ENCODE assay signal across 33 cellular contexts in the genomic region with DNA sequence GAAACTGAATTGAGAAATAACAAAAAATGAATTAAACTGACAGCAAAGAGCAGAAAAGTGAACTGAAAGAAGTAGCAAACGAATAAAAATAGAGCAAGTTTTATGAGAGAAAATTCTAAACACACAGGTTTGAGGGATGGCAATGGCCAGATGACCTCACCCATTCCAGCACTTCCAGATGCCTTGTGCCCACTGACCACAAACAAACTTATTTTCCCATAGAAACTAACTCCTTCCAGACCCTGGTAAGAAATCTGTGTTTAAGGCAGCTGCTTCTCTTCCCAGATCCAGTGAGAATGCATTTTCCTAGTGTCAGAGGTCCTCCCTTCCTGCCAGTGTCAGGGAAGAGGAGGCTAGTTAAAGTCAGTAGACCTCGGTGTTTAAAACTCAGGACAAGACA. TPM values are rescaled to one million over a fixed set of nuclear protein-coding genes. Genes with fewer than 3 reads are reported as not detected.
DNase-seq lines count a peak whose midpoint lies in the region; ATAC-seq and TF ChIP-seq lines count a peak whose summit lies in the region.
"Had no signal": no experiment of that assay in that cellular context is flagged by ENCODE, and none has a peak within 500 bp of the region (broad histone marks: within the 10 kb centered on the region; RNA-seq: fewer than 3 reads in every experiment).

No MANE protein-coding gene starts in this region.

- H3K36me3 Mint-ChIP-seq in naive thymus-derived CD4-positive, alpha-beta T cell = no peaks in the 10 kb centered on the region
- H3K36me3 Mint-ChIP-seq: activated naive CD8-positive, alpha-beta T cell treated with anti-CD3 and anti-CD28 coated beads for 36 hours; CD8-positive, alpha-beta T cell; naive B cell; stimulated activated memory B cell treated with anti-CD40 and anti-IgM and Interleukin-4, amounts not matched to agents 10 μg/mL and 1 μg/mL and 100 μg/mL, for 72 hours had no signal

- H3K4me3 Mint-ChIP-seq in naive thymus-derived CD4-positive, alpha-beta T cell = no peak overlapping the region
- H3K4me3 Mint-ChIP-seq: activated CD8-positive, alpha-beta T cell treated with anti-CD3 and anti-CD28 coated beads, Interleukin-2, amount 10 ng/mL, durations not matched to agents 7 days and 5 days; activated naive CD8-positive, alpha-beta T cell treated with anti-CD3 and anti-CD28 coated beads for 36 hours; CD8-positive, alpha-beta T cell; naive B cell; stimulated activated memory B cell treated with anti-CD40 and anti-IgM and Interleukin-4, amounts not matched to agents 10 μg/mL and 1 μg/mL and 100 μg/mL, for 72 hours had no signal

- H2AK9ac ChIP-seq in IMR-90 (replicated peaks; ENCODE audit: low read depth, low read length, poor library complexity) = peak overlapping the region; percentile 23

- no peak overlapping the region for H2BK5ac ChIP-seq in IMR-90 (ENCODE audit: low read depth, low read length, poor library complexity, severe bottlenecking)

- no peak overlapping the region for H3K4me2 ChIP-seq in IMR-90 (ENCODE audit: low read depth, low read length)
- H3K4me2 ChIP-seq: hepatocyte had no signal

- H3K27ac Mint-ChIP-seq in naive thymus-derived CD4-positive, alpha-beta T cell = no peak overlapping the region
- H3K27ac Mint-ChIP-seq: activated CD8-positive, alpha-beta T cell treated with anti-CD3 and anti-CD28 coated beads, Interleukin-2, amount 10 ng/mL, durations not matched to agents 7 days and 5 days; activated naive CD8-positive, alpha-beta T cell treated with anti-CD3 and anti-CD28 coated beads for 36 hours; CD8-positive, alpha-beta T cell; naive B cell; stimulated activated memory B cell treated with anti-CD40 and anti-IgM and Interleukin-4, amounts not matched to agents 10 μg/mL and 1 μg/mL and 100 μg/mL, for 72 hours had no signal

- H4K5ac ChIP-seq in IMR-90 (ENCODE audit: low read depth, low read length) = no peak overlapping the region

- no peak overlapping the region for H3K56ac ChIP-seq in IMR-90 (ENCODE audit: extremely low read depth, insufficient read depth, low read length)

- peak overlapping the region; percentile 1; the same call in 1 of the 2 replicates for H2BK120ac ChIP-seq in IMR-90 (ENCODE audit: low read depth, low read length)

- CTCF ChIA-PET in IMR-90 (lab: Yijun Ruan, JAX) = no interaction called here
- CTCF ChIA-PET in naive thymus-derived CD4-positive, alpha-beta T cell (lab: Charles Lee) = no interaction called here
- CTCF ChIA-PET in A673 (lab: Charles Lee) = no interaction called here

- H3K4ac ChIP-seq in IMR-90 (ENCODE audit: low read depth, low read length) = peak overlapping the region; percentile 2

- no peak for TF ChIP-seq POLR2A in IMR-90 (IDR thresholded peaks at IDR 0.05; ENCODE audit: low read depth, low read length)

- DNase-seq in EH (ENCODE audit: low read depth) (peak; percentile 81), IMR-90 (peak; percentile 17), amniotic epithelial cell (ENCODE audit: low read depth) (peak; percentile 84), renal cortical epithelial cell (ENCODE audit: low read depth) (peak; percentile 6), A673 (ENCODE audit: low spot score) (no peak), foreskin melanocyte (no peak)
- no peak for DNase-seq in naive thymus-derived CD4-positive, alpha-beta T cell
- DNase-seq: activated CD4-positive, alpha-beta T cell treated with anti-CD3 and anti-CD28 coated beads for 1 hour; activated CD8-positive, alpha-beta T cell treated with anti-CD3 and anti-CD28 coated beads, Interleukin-2, amount 10 ng/mL, durations not matched to agents 7 days and 5 days; activated effector memory CD4-positive, alpha-beta T cell treated with Interleukin-2 at 50 U/mL for 16 hours; activated naive CD8-positive, alpha-beta T cell treated with anti-CD3 and anti-CD28 coated beads for 36 hours; activated T-cell treated with anti-CD3 and anti-CD28 coated beads for 4 hours; body of pancreas; CD8-positive, alpha-beta T cell; DMS53; foreskin keratinocyte; H7; mesendoderm; naive B cell; NCI-H1436; NCI-H2107; NCI-H446; nucleus accumbens; retina; SIG-M5; stimulated activated CD4-positive, alpha-beta T cell treated with anti-CD3 and anti-CD28 coated beads, Interleukin-4, amount 100 ng/mL, for 1 hour; T-helper 1 cell; testis had no signal

- no peak overlapping the region for H4K8ac ChIP-seq in IMR-90 (ENCODE audit: low read depth in 2 of 2, low read length in 2 of 2)

- no peaks in the 10 kb centered on the region for H3K79me1 ChIP-seq in IMR-90 (ENCODE audit: low read depth in 1 of 2, low read length in 2 of 2)

- BruUV-seq in IMR-90 (replicated peaks; lab: Mats Ljungman, UMichigan) (no TSS peak), A673 (replicated peaks; lab: Mats Ljungman, UMichigan) (no TSS peak)

- H3K14ac ChIP-seq in IMR-90 (replicated peaks; ENCODE audit: low read depth, low read length) = no peak overlapping the region

- TF ChIP-seq CTCF in IMR-90 (conservative IDR thresholded peaks at IDR 0.05; ENCODE audit: low read depth, low read length) (no peak), A673 (conservative IDR thresholded peaks at IDR 0.05; ENCODE audit: low read depth, low read length) (no peak)

- no peaks in the 10 kb centered on the region for H3K4me1 Mint-ChIP-seq in naive thymus-derived CD4-positive, alpha-beta T cell
- H3K4me1 Mint-ChIP-seq: activated naive CD8-positive, alpha-beta T cell treated with anti-CD3 and anti-CD28 coated beads for 36 hours; naive B cell; stimulated activated memory B cell treated with anti-CD40 and anti-IgM and Interleukin-4, amounts not matched to agents 10 μg/mL and 1 μg/mL and 100 μg/mL, for 72 hours had no signal

- no peak overlapping the region for H2BK15ac ChIP-seq in IMR-90 (ENCODE audit: low read depth, low read length)

- intact Hi-C loops in IMR-90 (cut with micrococcal nuclease) (no loop called here), A673 (cut with micrococcal nuclease; ENCODE audit: unreplicated experiment) (no loop called here)
- intact Hi-C loops in naive thymus-derived CD4-positive, alpha-beta T cell (cut with micrococcal nuclease) = no loop called here

- H2AFZ ChIP-seq in IMR-90 (replicated peaks; ENCODE audit: low read length, poor library complexity) = no peak overlapping the region
- H2AFZ ChIP-seq: hepatocyte had no signal

- dilution Hi-C loops in IMR-90 (cut with HindIII; ENCODE audit: low sequenced_read_pairs, unreplicated experiment) = no loop called here

- no peak for TF ChIP-seq RAD21 in IMR-90 (IDR thresholded peaks at IDR 0.05; ENCODE audit: low read length)

- H3K4me1 ChIP-seq in IMR-90 (ENCODE audit: control insufficient read depth, insufficient read depth, low read length) = no peaks in the 10 kb centered on the region
- H3K4me1 ChIP-seq in naive thymus-derived CD4-positive, alpha-beta T cell (ENCODE audit: control insufficient read depth in 2 of 2, insufficient read depth in 2 of 2, low read length in 2 of 2) = no peaks in the 10 kb centered on the region
- H3K4me1 ChIP-seq in A673 (ENCODE audit: insufficient read depth, low read length, poor library complexity, severe bottlenecking) = no peaks in the 10 kb centered on the region
- H3K4me1 ChIP-seq: body of pancreas, foreskin keratinocyte, testis had no signal

- no peaks in the 10 kb centered on the region for H3K27me3 ChIP-seq in IMR-90 (ENCODE audit: control insufficient read depth, insufficient read depth, low read length)
- no peaks in the 10 kb centered on the region for H3K27me3 ChIP-seq in naive thymus-derived CD4-positive, alpha-beta T cell (ENCODE audit: control insufficient read depth in 2 of 2, insufficient read depth in 2 of 2, low read length in 2 of 2)
- no peaks in the 10 kb centered on the region for H3K27me3 ChIP-seq in A673 (replicated peaks; ENCODE audit: insufficient read depth, low read depth, low read length, poor library complexity)
- H3K27me3 ChIP-seq: body of pancreas, foreskin keratinocyte, hepatocyte, testis had no signal

- H3K9me3 Mint-ChIP-seq in naive thymus-derived CD4-positive, alpha-beta T cell = peaks cover 0 to 6% (median 0%) of the 10 kb centered on the region in 11 donors
- H3K9me3 Mint-ChIP-seq: activated naive CD8-positive, alpha-beta T cell treated with anti-CD3 and anti-CD28 coated beads for 36 hours; CD8-positive, alpha-beta T cell; naive B cell; stimulated activated memory B cell treated with anti-CD40 and anti-IgM and Interleukin-4, amounts not matched to agents 10 μg/mL and 1 μg/mL and 100 μg/mL, for 72 hours had no signal

- in situ Hi-C loops in IMR-90 (cut with MboI; ENCODE audit: low sequenced_read_pairs) = no loop called here

- 0% methylated on average over 1 of the region's 2 CpGs; no CpG with 5 or more reads in 1 of the 2 experiments for WGBS in IMR-90 (ENCODE audit: extremely low coverage in 2 of 2, insufficient read length in 1 of 2), 2 experiments

- no peak overlapping the region for H4K91ac ChIP-seq in IMR-90 (ENCODE audit: insufficient read depth, low read depth, low read length)

- peaks cover 4% of the 10 kb centered on the region for H3K9me1 ChIP-seq in IMR-90 (ENCODE audit: insufficient read depth, low read length)

- H3K27ac ChIP-seq in IMR-90 (ENCODE audit: insufficient read depth, low read length) = no peak overlapping the region
- no peak overlapping the region for H3K27ac ChIP-seq in naive thymus-derived CD4-positive, alpha-beta T cell (ENCODE audit: low read depth, low read length)
- no peak overlapping the region for H3K27ac ChIP-seq in A673 (ENCODE audit: low read depth, low read length, poor library complexity, severe bottlenecking)
- H3K27ac ChIP-seq: body of pancreas, epithelial cell of prostate, foreskin keratinocyte, hepatocyte, HL-60, testis had no signal

- H2BK20ac ChIP-seq in IMR-90 (ENCODE audit: low read depth, low read length) = peak overlapping the region; percentile 51

- ATAC-seq in IMR-90 (ENCODE audit: low read depth) = no peak; the same call in 1 of the 2 replicates
- no peak for ATAC-seq in naive thymus-derived CD4-positive, alpha-beta T cell
- ATAC-seq: activated CD8-positive, alpha-beta T cell treated with anti-CD3 and anti-CD28 coated beads, Interleukin-2, amount 10 ng/mL, durations not matched to agents 7 days and 5 days; body of pancreas; CD8-positive, alpha-beta T cell; foreskin keratinocyte; GM12878; stimulated activated memory B cell treated with anti-CD40 and anti-IgM and Interleukin-4, amounts not matched to agents 10 μg/mL and 1 μg/mL and 100 μg/mL, for 72 hours had no signal

- no peaks in the 10 kb centered on the region for H3K9me3 ChIP-seq in IMR-90 (ENCODE audit: control insufficient read depth, insufficient read depth, low read length)
- no peaks in the 10 kb centered on the region for H3K9me3 ChIP-seq in naive thymus-derived CD4-positive, alpha-beta T cell (ENCODE audit: control insufficient read depth in 2 of 3, low read length in 3 of 3)
- H3K9me3 ChIP-seq in A673 (ENCODE audit: low read depth, low read length, poor library complexity, severe bottlenecking) = no peaks in the 10 kb centered on the region
- H3K9me3 ChIP-seq: body of pancreas, testis had no signal

- H2AK5ac ChIP-seq in IMR-90 (ENCODE audit: low read depth, low read length) = no peak overlapping the region

- no peak overlapping the region for H3K18ac ChIP-seq in IMR-90 (ENCODE audit: low read depth, low read length)

- H3K23ac ChIP-seq in IMR-90 (ENCODE audit: low read depth, low read length) = no peak overlapping the region

- H3K4me3 ChIP-seq in IMR-90 (ENCODE audit: insufficient read depth, low read depth, low read length) (no peak overlapping the region), A673 (ENCODE audit: low read depth, low read length, poor library complexity, severe bottlenecking) (no peak overlapping the region)
- H3K4me3 ChIP-seq in naive thymus-derived CD4-positive, alpha-beta T cell (ENCODE audit: low read length) = no peak overlapping the region
- H3K4me3 ChIP-seq: body of pancreas, GM12878, hepatocyte, testis had no signal

- peaks cover 7 to 25% (median 14%) of the 10 kb centered on the region in 5 donors for H3K27me3 Mint-ChIP-seq in naive thymus-derived CD4-positive, alpha-beta T cell
- H3K27me3 Mint-ChIP-seq: activated naive CD8-positive, alpha-beta T cell treated with anti-CD3 and anti-CD28 coated beads for 36 hours; stimulated activated memory B cell treated with anti-CD40 and anti-IgM and Interleukin-4, amounts not matched to agents 10 μg/mL and 1 μg/mL and 100 μg/mL, for 72 hours had no signal

- H3K9ac ChIP-seq in IMR-90 (ENCODE audit: low read depth, low read length) = no peak overlapping the region

- POLR2A ChIA-PET in IMR-90 (lab: Charles Lee; ENCODE audit: unreplicated experiment) (no interaction called here), A673 (lab: Charles Lee; ENCODE audit: low non-redundant PET) (no interaction called here)
- POLR2A ChIA-PET in naive thymus-derived CD4-positive, alpha-beta T cell (lab: Charles Lee) = no interaction called here

- H3K36me3 ChIP-seq in IMR-90 (ENCODE audit: control insufficient read depth, insufficient read depth, low read length) (no peaks in the 10 kb centered on the region), A673 (ENCODE audit: insufficient read depth, low read length, poor library complexity, severe bottlenecking) (no peaks in the 10 kb centered on the region)
- H3K36me3 ChIP-seq in naive thymus-derived CD4-positive, alpha-beta T cell (ENCODE audit: control insufficient read depth in 2 of 3, insufficient read depth in 3 of 3, low read length in 3 of 3) = no peaks in the 10 kb centered on the region

- no peaks in the 10 kb centered on the region for H4K20me1 ChIP-seq in IMR-90 (ENCODE audit: insufficient read depth, low read length)

RNA-seq across cellular contexts. Expression of gene RXFP2, which starts 51.7 kb away (rescaled TPM):
- not detected in 2 replicates for total RNA-seq in IMR-90 (2012; rRNA removed)
- polyA plus RNA-seq in IMR-90 (2012; rRNA removed) = not detected in 2 replicates
- polyA plus RNA-seq in IMR-90 (2012; cell fraction: cytosol; rRNA removed) = not detected in 2 replicates
- polyA plus RNA-seq in IMR-90 (2012; cell fraction: nucleus; rRNA removed; ENCODE audit: low replicate concordance) = not detected in 2 replicates
- total RNA-seq in renal cortical epithelial cell = not detected in 2 replicates
- not detected for total RNA-seq in naive thymus-derived CD4-positive, alpha-beta T cell
- polyA plus RNA-seq in naive thymus-derived CD4-positive, alpha-beta T cell = not detected
- not detected in 2 replicates for total RNA-seq in A673 (2021)
- total RNA-seq: activated CD8-positive, alpha-beta T cell treated with anti-CD3 and anti-CD28 coated beads, Interleukin-2, amount 10 ng/mL, durations not matched to agents 7 days and 5 days; activated naive CD8-positive, alpha-beta T cell treated with anti-CD3 and anti-CD28 coated beads for 36 hours; body of pancreas; CD8-positive, alpha-beta T cell; foreskin keratinocyte; GM12878; H7; hepatocyte had no signal
- polyA plus RNA-seq: foreskin keratinocyte, hepatocyte had no signal

Comparison
In these comparisons a context has a peak if more than half of its experiments do, and no peak if none do; other contexts are left out.
1. DNase-seq: peak in EH (single experiment), IMR-90 (single experiment), amniotic epithelial cell (single experiment) and renal cortical epithelial cell (single experiment); none in naive thymus-derived CD4-positive, alpha-beta T cell (0 of 9), A673 (single experiment) and foreskin melanocyte (single experiment).